In the genomic region with DNA sequence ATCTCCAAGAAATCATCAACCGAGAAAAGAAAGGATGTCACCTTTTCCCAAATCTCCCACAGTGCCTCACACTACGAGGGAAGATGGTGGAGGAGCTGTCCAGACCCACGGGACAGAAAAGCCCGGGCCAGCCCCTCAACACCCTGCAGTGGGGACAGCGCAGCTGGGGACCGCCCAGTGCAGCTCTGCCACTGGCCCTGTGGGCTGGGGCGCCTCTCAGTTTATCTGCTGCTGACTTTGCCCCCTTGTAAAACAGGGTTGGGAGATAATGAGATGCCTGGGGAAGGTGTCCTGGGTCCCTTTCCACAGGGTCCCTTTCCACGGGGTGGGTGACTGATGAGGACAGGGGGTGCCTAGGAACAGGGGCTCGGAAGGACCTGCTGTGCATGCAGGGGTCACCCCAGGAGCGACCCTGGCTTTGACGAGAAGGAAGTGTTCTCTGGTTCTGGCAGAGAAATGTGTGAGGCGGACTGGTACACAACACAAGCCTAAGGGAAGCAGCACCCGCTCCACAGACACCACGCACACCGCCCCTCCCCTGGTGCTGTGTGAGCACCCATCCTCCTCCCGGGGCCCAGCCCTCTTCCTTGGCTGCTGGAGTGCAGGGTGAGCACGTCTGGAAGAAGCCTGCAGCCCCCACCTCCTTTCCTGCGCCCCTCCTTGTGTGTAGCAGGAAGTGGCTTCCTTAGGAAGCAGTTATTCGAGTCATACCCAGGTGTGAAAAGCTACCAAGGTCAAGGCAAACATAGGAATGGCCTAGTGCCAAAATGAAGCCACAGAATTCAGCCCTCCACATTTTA, we compare ENCODE assay signal across 23 cellular contexts.
DNase-seq lines count a peak whose midpoint lies in the region; ATAC-seq and TF ChIP-seq lines count a peak whose summit lies in the region.
"Had no signal": no experiment of that assay in that cellular context is flagged by ENCODE, and none has a peak within 500 bp of the region (broad histone marks: within the 10 kb centered on the region; RNA-seq: fewer than 3 reads in every experiment).

No MANE protein-coding gene starts in this region.

- H3K4me1 ChIP-seq in DND-41 (ENCODE audit: insufficient read depth, low read length) (peaks cover 98% of the 10 kb centered on the region), mucosa of descending colon (ENCODE audit: low read depth) (peaks cover 6% of the 10 kb centered on the region)
- H3K4me1 ChIP-seq: ascending aorta, left ventricle myocardium inferior, SJSA1 had no signal

- H3K27ac ChIP-seq in DND-41 (ENCODE audit: low read length) = peak overlapping the region; percentile 98
- H3K27ac ChIP-seq: ascending aorta, left ventricle myocardium inferior, PC-9, SJSA1, WERI-Rb-1 had no signal

- TF ChIP-seq CTCF in DND-41 (IDR thresholded peaks at IDR 0.05; ENCODE audit: borderline replicate concordance, extremely low read depth, low read length, poor library complexity, severe bottlenecking) = no peak
- TF ChIP-seq CTCF in mucosa of descending colon (IDR thresholded peaks at IDR 0.05) = no peak

- H3K4me3 ChIP-seq in DND-41 (ENCODE audit: low read depth in 1 of 2, low read length in 2 of 2) = peak overlapping the region in 1 of 2 experiments; percentile 8; a peak in 1 of 4 replicates
- no peak overlapping the region for H3K4me3 ChIP-seq in mucosa of descending colon
- H3K4me3 ChIP-seq: ascending aorta, left ventricle myocardium inferior, PC-9, SJSA1, smooth muscle cell had no signal

- peaks cover 5% of the 10 kb centered on the region for H3K4me1 Mint-ChIP-seq in T-helper 17 cell
- H3K4me1 Mint-ChIP-seq: B cell had no signal

- peaks cover 100% of the 10 kb centered on the region for H3K79me2 ChIP-seq in DND-41 (ENCODE audit: insufficient read depth, low read length)

- ATAC-seq in DND-41 (ENCODE audit: insufficient read depth, low read depth) (peak; percentile 91), T-helper 17 cell (no peak), mucosa of descending colon (peak; percentile 62)
- ATAC-seq: activated naive CD4-positive, alpha-beta T cell treated with anti-CD3 and anti-CD28 coated beads, Interleukin-2, amount 50 U/mL, for 72 hours had no signal

- H2AFZ ChIP-seq in DND-41 (ENCODE audit: low read depth, low read length) = no peak overlapping the region
- H2AFZ ChIP-seq: PC-9 had no signal

- H3K9me3 ChIP-seq in DND-41 (ENCODE audit: insufficient read depth, low read length, severe bottlenecking) = no peaks in the 10 kb centered on the region
- H3K9me3 ChIP-seq in T-helper 17 cell (ENCODE audit: control insufficient read depth, low read length, poor library complexity, severe bottlenecking) = no peaks in the 10 kb centered on the region
- H3K9me3 ChIP-seq in mucosa of descending colon = no peaks in the 10 kb centered on the region
- H3K9me3 ChIP-seq: ascending aorta, left ventricle myocardium inferior had no signal

- H3K4me2 ChIP-seq in DND-41 (ENCODE audit: insufficient read depth, low read length) = peak overlapping the region; percentile 53
- H3K4me2 ChIP-seq: PC-9, smooth muscle cell had no signal

- peaks cover 87% of the 10 kb centered on the region for H3K27me3 Mint-ChIP-seq in T-helper 17 cell

- H3K36me3 ChIP-seq in DND-41 (ENCODE audit: insufficient read depth, low read length) = peaks cover 86% of the 10 kb centered on the region
- H3K36me3 ChIP-seq in mucosa of descending colon (ENCODE audit: low read depth) = no peaks in the 10 kb centered on the region
- H3K36me3 ChIP-seq: ascending aorta, left ventricle myocardium inferior, SJSA1 had no signal

- intact Hi-C loops in mucosa of descending colon (cut with DNase I, micrococcal nuclease) = no loop called here

- DNase-seq in NCI-H2029 (lab: John Stamatoyannopoulos, UW) (peak; percentile 47), NCI-H2029 treated with DMSO at 0.1 percent for 48 hours (lab: John Stamatoyannopoulos, UW) (no peak), DND-41 (peak; percentile 88), T-helper 17 cell (no peak), mucosa of descending colon (peak in 2 of 3 donors; percentile 19 to 39), NCI-H2227 (lab: John Stamatoyannopoulos, UW; ENCODE audit: unreplicated experiment) (no peak), H4 (ENCODE audit: low spot score) (no peak)
- DNase-seq in stimulated activated CD4-positive, alpha-beta T cell treated with anti-CD3 and anti-CD28 coated beads, Interleukin-15, amount 100 ng/mL, for 24 hours = no peak
- DNase-seq: 8988T; Calu3; effector CD8-positive, alpha-beta T cell; HCEC 1CT; left ventricle myocardium inferior; NCI-H82; PC-9; stimulated activated CD4-positive, alpha-beta T cell treated with anti-CD3 and anti-CD28 coated beads, Interleukin-4, amount 100 ng/mL, for 4 hours had no signal

- H4K20me1 ChIP-seq in DND-41 (ENCODE audit: insufficient read depth, low read length) = no peaks in the 10 kb centered on the region

- H3K36me3 Mint-ChIP-seq in T-helper 17 cell (ENCODE audit: low read depth) = peaks cover 3% of the 10 kb centered on the region

- H3K4me3 Mint-ChIP-seq in T-helper 17 cell = peak overlapping the region; percentile 41
- H3K4me3 Mint-ChIP-seq: B cell; T-helper 1 cell treated with Interleukin-12 subunit alpha and Interleukin-12 subunit beta and Interleukin-4 antibody, amounts not matched to agents 30 μg/mL and 1 μg/mL, for 36 hours had no signal

- H3K27me3 ChIP-seq in DND-41 (ENCODE audit: insufficient read depth, low read length, poor library complexity) = no peaks in the 10 kb centered on the region
- H3K27me3 ChIP-seq: ascending aorta, SJSA1 had no signal

- no peak overlapping the region for H3K27ac Mint-ChIP-seq in T-helper 17 cell
- H3K27ac Mint-ChIP-seq: activated naive CD4-positive, alpha-beta T cell treated with anti-CD3 and anti-CD28 coated beads, Interleukin-2, amount 50 U/mL, for 72 hours; B cell; T-helper 1 cell treated with Interleukin-12 subunit alpha and Interleukin-12 subunit beta and Interleukin-4 antibody, amounts not matched to agents 30 μg/mL and 1 μg/mL, for 36 hours had no signal

- H3K9ac ChIP-seq in DND-41 (ENCODE audit: low read depth, low read length) = peak overlapping the region; percentile 47

Comparison
In these comparisons a context has a peak if more than half of its experiments do, and no peak if none do; other contexts are left out.
1. DNase-seq: peak in NCI-H2029 (single experiment), DND-41 (single experiment) and mucosa of descending colon (2 of 3); none in NCI-H2029 treated with DMSO at 0.1 percent for 48 hours (single experiment), T-helper 17 cell (0 of 3), NCI-H2227 (single experiment), H4 (single experiment) and stimulated activated CD4-positive, alpha-beta T cell treated with anti-CD3 and anti-CD28 coated beads, Interleukin-15, amount 100 ng/mL, for 24 hours (single experiment).